Comparison of ENCODE assay signal across 8 cellular contexts in the genomic region with DNA sequence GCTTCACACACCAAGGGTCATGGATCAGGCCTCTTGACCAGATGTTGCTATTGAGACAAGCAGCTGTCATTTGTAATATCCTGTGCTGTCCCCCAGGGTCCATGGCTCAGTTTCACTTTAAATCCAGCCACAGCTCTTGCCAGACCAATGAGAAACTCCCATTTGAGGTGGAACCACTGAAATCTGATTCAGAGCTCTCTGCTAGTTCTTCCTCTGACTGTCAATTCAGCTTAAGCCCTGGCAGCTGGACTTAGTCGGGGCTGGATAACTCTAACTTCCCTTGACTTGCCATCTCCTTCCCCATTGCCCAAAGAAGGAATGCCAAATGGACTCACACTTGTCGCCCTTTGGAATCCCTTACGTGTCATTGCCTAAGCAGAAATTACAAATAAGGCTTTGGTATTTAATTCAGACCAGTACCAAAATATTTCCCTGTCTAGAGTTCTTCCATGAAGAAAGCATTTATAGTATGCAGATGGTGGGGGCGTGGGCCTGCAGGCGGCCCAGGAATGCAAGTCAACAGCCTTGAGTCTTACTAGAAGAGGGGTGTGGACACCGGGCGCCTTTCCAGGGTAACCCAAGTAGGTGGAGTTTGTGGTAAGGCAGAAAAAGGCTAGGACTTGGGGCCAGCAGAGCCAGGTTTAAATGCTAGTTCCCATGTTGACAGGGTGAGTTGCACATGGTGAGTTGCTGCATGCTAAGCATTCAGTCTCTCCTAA.
A peak's percentile ranks its signal among the peaks of the same experiment; 100 is the strongest.
DNase-seq lines count a peak whose midpoint lies in the region; ATAC-seq, FAIRE-seq and TF ChIP-seq lines count a peak whose summit lies in the region.

No MANE protein-coding gene starts in this region.

- no peaks in the 10 kb centered on the region for H3K9me2 ChIP-seq in SK-N-SH

- H3K27me3 ChIP-seq in SK-N-SH (ENCODE audit: insufficient read depth) = no peaks in the 10 kb centered on the region
- no peaks in the 10 kb centered on the region for H3K27me3 ChIP-seq in small intestine (ENCODE audit: control insufficient read depth in 2 of 2, insufficient read depth in 2 of 2, low read length in 2 of 2)

- no peaks in the 10 kb centered on the region for H3K79me2 ChIP-seq in SK-N-SH (ENCODE audit: insufficient read depth)

- H3K36me3 ChIP-seq in SK-N-SH (replicated peaks in 1 of 2; ENCODE audit: control insufficient read depth in 1 of 2, insufficient read depth in 2 of 2, low read length in 1 of 2) (no peaks in the 10 kb centered on the region), small intestine (ENCODE audit: control insufficient read depth in 2 of 2, insufficient read depth in 2 of 2, low read length in 2 of 2) (no peaks in the 10 kb centered on the region)

- no peaks in the 10 kb centered on the region for H3K9me3 ChIP-seq in SK-N-SH
- no peaks in the 10 kb centered on the region for H3K9me3 ChIP-seq in small intestine (ENCODE audit: control insufficient read depth, low read depth)

- H3K4me2 ChIP-seq in SK-N-SH = peak overlapping the region; percentile 70

- H3K4me3 ChIP-seq in SK-N-SH (ENCODE audit: low read depth in 2 of 2, low read length in 1 of 2) (peak overlapping the region; percentile 17 to 21; a peak in 2 of 4 replicates), small intestine (ENCODE audit: low read depth in 1 of 2, low read length in 2 of 2) (no peak overlapping the region)

- no peak for TF ChIP-seq CTCF in SK-N-SH (IDR thresholded peaks at IDR 0.05)

- no peak overlapping the region for H3K9ac ChIP-seq in SK-N-SH

- H2AFZ ChIP-seq in SK-N-SH (ENCODE audit: low read depth) = peak overlapping the region; percentile 43; the same call in 1 of the 2 replicates

- WGBS in SK-N-SH (ENCODE audit: low lambda C conversion rate) = 16% methylated on average over 7 of the region's 7 CpGs
- 7 to 26% (median 23%) methylated on average over 7 of the region's 7 CpGs for WGBS in small intestine, 3 donors

- H4K20me1 ChIP-seq in SK-N-SH (ENCODE audit: insufficient read depth) = no peaks in the 10 kb centered on the region

- H3K27ac ChIP-seq in SK-N-SH (ENCODE audit: low read depth in 2 of 2, low read length in 1 of 2) (peak overlapping the region; percentile 41 to 62; a peak in 3 of 4 replicates), small intestine (ENCODE audit: low read depth in 1 of 2, low read length in 1 of 2) (peak overlapping the region in 1 of 2 donors; percentile 77)

- H3F3A ChIP-seq in SK-N-SH (replicated peaks; ENCODE audit: insufficient read depth) = peaks cover 15% of the 10 kb centered on the region

- ATAC-seq in GM19324 (IDR thresholded peaks at IDR 0.05; ENCODE audit: low FRiP score, unreplicated experiment) (peak; percentile 50), HG03103 (IDR thresholded peaks at IDR 0.05; ENCODE audit: low read depth, unreplicated experiment) (peak; percentile 66), GM21526 (IDR thresholded peaks at IDR 0.05; ENCODE audit: low FRiP score, unreplicated experiment) (no peak)

- no peak for FAIRE-seq in small intestine (lab: Jason Lieb, UNC)

- no peak for TF ChIP-seq EP300 in SK-N-SH (IDR thresholded peaks at IDR 0.05; ENCODE audit: borderline replicate concordance in 1 of 2, low read depth in 1 of 2, low read length in 1 of 2)

- CTCF ChIA-PET in SK-N-SH (lab: Yijun Ruan, JAX) = interaction anchor here (0.6 to 2.9 kb wide), 7 partner anchors 8 to 236 kb away, joined by 3 to 10 read pairs (median 4); partner anchors contain the start of gene TMPO

- TF ChIP-seq RAD21 in SK-N-SH (IDR thresholded peaks at IDR 0.05; ENCODE audit: low read length) = no peak

- DNase-seq in SK-N-SH (peak; percentile 27), glomerular visceral epithelial cell (ENCODE audit: extremely low spot score) (peak; percentile 88), small intestine (peak; percentile 90), inferior parietal cortex (ENCODE audit: extremely low spot score) (no peak)
- no peak for DNase-seq in central memory CD4-positive, alpha-beta T cell

- POLR2A ChIA-PET in SK-N-SH (lab: Yijun Ruan, JAX) = no interaction called here

- H3K4me1 ChIP-seq in SK-N-SH (ENCODE audit: control insufficient read depth in 1 of 2, insufficient read depth in 2 of 2, low read depth in 1 of 2, low read length in 1 of 2) (peaks cover 17 to 20% of the 10 kb centered on the region in 2 experiments; a peak in 3 of 4 replicates), small intestine (ENCODE audit: control insufficient read depth in 2 of 2, insufficient read depth in 1 of 2, low read depth in 1 of 2, low read length in 1 of 2) (peaks cover 3 to 6% of the 10 kb centered on the region in 2 donors)

TF ChIP-seq in SK-N-SH, 30 proteins besides CTCF, POLR2A, EP300 and RAD21:
- TF ChIP-seq SIN3A (IDR thresholded peaks at IDR 0.05; ENCODE audit: borderline replicate concordance, low read depth, low read length) (no peak), RCOR1 (IDR thresholded peaks at IDR 0.05; ENCODE audit: low read length) (no peak), FOXM1 (IDR thresholded peaks at IDR 0.05; ENCODE audit: low read depth) (no peak), PBX3 (IDR thresholded peaks at IDR 0.05) (peak; percentile 47; the same call in 1 of the 2 replicates), CHD2 (IDR thresholded peaks at IDR 0.05; ENCODE audit: low read length, partially characterized antibody) (no peak), NFIC (IDR thresholded peaks at IDR 0.05; ENCODE audit: borderline replicate concordance) (no peak), TEAD4 (IDR thresholded peaks at IDR 0.05; ENCODE audit: borderline replicate concordance, insufficient read depth) (peak; percentile 68; the same call in 1 of the 2 replicates), FOXJ3 (CRISPR knock-in tag; IDR thresholded peaks at IDR 0.05) (no peak), FOSL2 (IDR thresholded peaks at IDR 0.05; ENCODE audit: borderline replicate concordance, low read depth) (no peak), MXI1 (IDR thresholded peaks at IDR 0.05; ENCODE audit: low read depth, low read length) (no peak), IRF3 (IDR thresholded peaks at IDR 0.05; ENCODE audit: low read depth, low read length) (no peak), TAF1 (IDR thresholded peaks at IDR 0.05; ENCODE audit: borderline replicate concordance, low read depth, low read length) (no peak), TCF12 (IDR thresholded peaks at IDR 0.05) (peak; percentile 27; the same call in 1 of the 2 replicates), POLR2AphosphoS5 (IDR thresholded peaks at IDR 0.05; ENCODE audit: low read depth, low read length) (no peak), RFX5 (IDR thresholded peaks at IDR 0.05; ENCODE audit: low read length) (no peak)
- TF ChIP-seq, protein P1, sequence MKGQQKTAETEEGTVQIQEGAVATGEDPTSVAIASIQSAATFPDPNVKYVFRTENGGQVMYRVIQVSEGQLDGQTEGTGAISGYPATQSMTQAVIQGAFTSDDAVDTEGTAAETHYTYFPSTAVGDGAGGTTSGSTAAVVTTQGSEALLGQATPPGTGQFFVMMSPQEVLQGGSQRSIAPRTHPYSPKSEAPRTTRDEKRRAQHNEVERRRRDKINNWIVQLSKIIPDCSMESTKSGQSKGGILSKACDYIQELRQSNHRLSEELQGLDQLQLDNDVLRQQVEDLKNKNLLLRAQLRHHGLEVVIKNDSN (IDR thresholded peaks at IDR 0.05; ENCODE audit: borderline replicate concordance, low read depth) = no peak

Comparison
In these comparisons a context has a peak if more than half of its experiments do, and no peak if none do; other contexts are left out.
1. DNase-seq: peak in SK-N-SH (single experiment), glomerular visceral epithelial cell (single experiment) and small intestine (single experiment); none in central memory CD4-positive, alpha-beta T cell (single experiment) and inferior parietal cortex (single experiment).
2. H3K4me3 ChIP-seq: peak in SK-N-SH (2 of 2); none in small intestine (0 of 2).